In the genomic region with DNA sequence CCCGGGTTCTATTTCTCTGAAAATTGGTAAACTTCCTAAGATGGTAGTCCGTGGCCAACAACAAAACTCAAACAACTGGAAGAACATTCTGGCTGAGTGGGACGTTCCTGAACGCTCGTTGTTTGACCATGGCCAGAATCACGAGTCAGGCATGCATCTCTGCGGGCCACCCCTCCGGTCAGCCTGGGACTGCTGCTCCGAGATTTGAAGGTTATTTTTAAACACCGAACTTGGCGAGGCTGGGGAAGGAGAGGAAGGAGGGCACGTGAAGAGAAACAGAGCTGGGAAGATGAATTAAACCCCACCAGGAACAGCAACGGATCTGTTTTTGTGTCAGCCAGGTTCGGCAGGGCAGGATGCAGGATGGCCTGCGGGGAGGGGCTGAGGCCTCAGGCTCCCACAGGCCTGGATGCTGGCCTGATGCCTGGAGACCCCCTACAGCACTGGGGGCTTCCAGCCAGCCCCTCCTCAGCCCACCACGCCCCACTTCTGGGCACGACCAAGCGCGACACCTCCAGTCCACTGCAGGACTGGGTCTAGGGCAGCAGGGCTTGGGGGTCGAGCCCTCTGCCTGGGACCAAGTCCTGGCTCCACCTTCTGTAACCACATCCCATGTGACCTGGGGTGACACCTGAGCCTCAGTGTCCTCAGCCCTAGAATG, we compare ENCODE assay signal across 1 cellular context.
TF ChIP-seq lines count a peak whose summit lies in the region.

No MANE protein-coding gene starts in this region.

TF ChIP-seq in HepG2, 621 proteins besides CTCF, POLR2A, EP300 and RAD21:
- TF ChIP-seq ZNF629 (CRISPR knock-in tag; conservative IDR thresholded peaks at IDR 0.05) (no peak), ZNF343 (CRISPR knock-in tag; IDR thresholded peaks at IDR 0.05) (no peak), ISL2 (CRISPR knock-in tag; IDR thresholded peaks at IDR 0.05) (no peak), PAF1 (CRISPR knock-in tag; IDR thresholded peaks at IDR 0.05) (no peak), ZFYVE20 (CRISPR knock-in tag; IDR thresholded peaks at IDR 0.05; ENCODE audit: borderline replicate concordance, low read depth) (no peak), CREB1 (IDR thresholded peaks at IDR 0.05) (no peak), CREB1 (CRISPR knock-in tag; IDR thresholded peaks at IDR 0.05) (no peak), ZFY (CRISPR knock-in tag; IDR thresholded peaks at IDR 0.05) (no peak), FOXA3 (CRISPR knock-in tag; IDR thresholded peaks at IDR 0.05) (no peak), HIVEP1 (CRISPR knock-in tag; IDR thresholded peaks at IDR 0.05) (no peak), ZFX (CRISPR knock-in tag; IDR thresholded peaks at IDR 0.05; ENCODE audit: low read depth) (no peak), ZNF121 (CRISPR knock-in tag; IDR thresholded peaks at IDR 0.05) (no peak)
- TF ChIP-seq, protein P1, sequence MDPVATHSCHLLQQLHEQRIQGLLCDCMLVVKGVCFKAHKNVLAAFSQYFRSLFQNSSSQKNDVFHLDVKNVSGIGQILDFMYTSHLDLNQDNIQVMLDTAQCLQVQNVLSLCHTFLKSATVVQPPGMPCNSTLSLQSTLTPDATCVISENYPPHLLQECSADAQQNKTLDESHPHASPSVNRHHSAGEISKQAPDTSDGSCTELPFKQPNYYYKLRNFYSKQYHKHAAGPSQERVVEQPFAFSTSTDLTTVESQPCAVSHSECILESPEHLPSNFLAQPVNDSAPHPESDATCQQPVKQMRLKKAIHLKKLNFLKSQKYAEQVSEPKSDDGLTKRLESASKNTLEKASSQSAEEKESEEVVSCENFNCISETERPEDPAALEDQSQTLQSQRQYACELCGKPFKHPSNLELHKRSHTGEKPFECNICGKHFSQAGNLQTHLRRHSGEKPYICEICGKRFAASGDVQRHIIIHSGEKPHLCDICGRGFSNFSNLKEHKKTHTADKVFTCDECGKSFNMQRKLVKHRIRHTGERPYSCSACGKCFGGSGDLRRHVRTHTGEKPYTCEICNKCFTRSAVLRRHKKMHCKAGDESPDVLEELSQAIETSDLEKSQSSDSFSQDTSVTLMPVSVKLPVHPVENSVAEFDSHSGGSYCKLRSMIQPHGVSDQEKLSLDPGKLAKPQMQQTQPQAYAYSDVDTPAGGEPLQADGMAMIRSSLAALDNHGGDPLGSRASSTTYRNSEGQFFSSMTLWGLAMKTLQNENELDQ (CRISPR knock-in tag; IDR thresholded peaks at IDR 0.05; ENCODE audit: borderline replicate concordance), result no peak
- TF ChIP-seq, protein P2, sequence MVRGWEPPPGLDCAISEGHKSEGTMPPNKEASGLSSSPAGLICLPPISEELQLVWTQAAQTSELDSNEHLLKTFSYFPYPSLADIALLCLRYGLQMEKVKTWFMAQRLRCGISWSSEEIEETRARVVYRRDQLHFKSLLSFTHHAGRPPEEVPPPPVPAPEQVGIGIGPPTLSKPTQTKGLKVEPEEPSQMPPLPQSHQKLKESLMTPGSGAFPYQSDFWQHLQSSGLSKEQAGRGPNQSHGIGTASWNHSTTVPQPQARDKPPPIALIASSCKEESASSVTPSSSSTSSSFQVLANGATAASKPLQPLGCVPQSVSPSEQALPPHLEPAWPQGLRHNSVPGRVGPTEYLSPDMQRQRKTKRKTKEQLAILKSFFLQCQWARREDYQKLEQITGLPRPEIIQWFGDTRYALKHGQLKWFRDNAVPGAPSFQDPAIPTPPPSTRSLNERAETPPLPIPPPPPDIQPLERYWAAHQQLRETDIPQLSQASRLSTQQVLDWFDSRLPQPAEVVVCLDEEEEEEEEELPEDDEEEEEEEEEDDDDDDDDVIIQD (CRISPR knock-in tag; IDR thresholded peaks at IDR 0.05; ENCODE audit: low read depth), result no peak
TF ChIP-seq in HepG2: peak in this region for 0.
